ENCODE assay signal across 13 cellular contexts in genomic region chr3:173381936-173382335, GRCh38. TPM values are rescaled to one million over a fixed set of nuclear protein-coding genes. Genes with fewer than 3 reads are reported as not detected.
"Had no signal": no experiment of that assay in that cellular context is flagged by ENCODE, and none has a peak within 500 bp of the region (broad histone marks: within the 10 kb centered on the region; RNA-seq: fewer than 3 reads in every experiment).

No MANE protein-coding gene starts in this region.

RNA-seq across cellular contexts. Expression of gene NLGN1, which starts 15.6 kb away (rescaled TPM):
- total RNA-seq: activated B cell treated with CpG ODN at 0.5 μM for 24 hours; activated CD4-positive, alpha-beta memory T cell treated with anti-CD3 and anti-CD28 coated beads for 36 hours; activated CD4-positive, alpha-beta memory T cell treated with anti-CD3 and anti-CD28 coated beads, Interleukin-2, amount 10 ng/mL, durations not matched to agents 7 days and 5 days; activated CD4-positive, alpha-beta T cell treated with anti-CD3 and anti-CD28 coated beads for 36 hours; activated CD4-positive, alpha-beta T cell treated with anti-CD3 and anti-CD28 coated beads, Interleukin-2, amount 10 ng/mL, durations not matched to agents 24 days and 14 days; activated CD4-positive, alpha-beta T cell treated with anti-CD3 and anti-CD28 coated beads, Interleukin-2, amount 10 ng/mL, durations not matched to agents 7 days and 5 days; activated CD8-positive, alpha-beta memory T cell treated with anti-CD3 and anti-CD28 coated beads for 36 hours; activated CD8-positive, alpha-beta memory T cell treated with anti-CD3 and anti-CD28 coated beads, Interleukin-2, amount 10 ng/mL, durations not matched to agents 7 days and 5 days; activated CD8-positive, alpha-beta T cell treated with anti-CD3 and anti-CD28 coated beads for 36 hours; activated CD8-positive, alpha-beta T cell treated with anti-CD3 and anti-CD28 coated beads, Interleukin-2, amount 10 ng/mL, durations not matched to agents 7 days and 5 days; T-helper 1 cell treated with Interleukin-12 subunit alpha and Interleukin-12 subunit beta and Interleukin-4 antibody, amounts not matched to agents 30 ng/mL and 1 ng/mL, for 36 hours; T-helper 17 cell; T-helper 2 cell treated with Interferon-gamma antibody and Interleukin-4, amounts not matched to agents 100 ng/mL and 5 ng/mL, for 36 hours had no signal
